In the genomic region with DNA sequence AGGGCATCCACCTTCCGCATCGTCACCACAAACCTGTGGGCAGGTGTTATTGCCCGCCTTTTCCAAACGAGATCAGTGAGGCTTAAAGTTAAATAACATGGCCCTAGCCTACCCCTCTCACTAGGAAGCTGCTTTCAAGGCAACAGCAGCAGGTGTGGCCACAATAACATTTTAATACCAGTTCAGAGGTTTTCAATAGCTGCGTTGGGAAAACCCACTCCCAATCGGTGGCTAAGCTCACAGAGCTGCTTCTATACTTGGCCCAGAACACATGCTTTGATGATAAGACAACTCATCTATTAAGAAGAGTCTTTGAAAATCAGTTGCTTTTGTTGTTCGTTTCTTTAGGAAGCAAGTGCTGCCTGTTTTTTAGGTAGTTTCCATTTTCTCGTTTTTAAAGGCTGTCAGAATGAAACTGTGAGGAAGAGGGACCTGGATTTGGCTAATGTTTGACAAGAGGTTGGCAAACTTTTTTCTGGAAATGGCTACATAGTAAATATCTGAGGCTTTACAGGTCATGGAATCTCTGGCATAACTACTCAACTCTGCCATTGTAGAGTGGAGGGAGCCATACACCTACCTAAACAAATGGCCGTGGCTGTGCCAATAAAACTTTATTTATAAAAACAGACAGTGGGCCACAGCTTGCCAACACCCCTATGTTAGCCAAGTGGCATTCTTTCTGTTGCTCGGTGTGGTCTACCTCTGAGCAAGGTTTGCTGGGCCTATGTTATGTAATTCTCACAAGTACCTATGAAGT, we compare ENCODE assay signal across 24 cellular contexts.
DNase-seq lines count a peak whose midpoint lies in the region; ATAC-seq, FAIRE-seq and TF ChIP-seq lines count a peak whose summit lies in the region.
"Had no signal": no experiment of that assay in that cellular context is flagged by ENCODE, and none has a peak within 500 bp of the region (broad histone marks: within the 10 kb centered on the region; RNA-seq: fewer than 3 reads in every experiment).

No MANE protein-coding gene starts in this region.

- peaks cover 14% of the 10 kb centered on the region for H3F3A ChIP-seq in neural progenitor cell (ENCODE audit: low read depth)

- H4K20me1 ChIP-seq in GM12878 (ENCODE audit: control insufficient read depth, insufficient read depth) (no peaks in the 10 kb centered on the region), neural progenitor cell (ENCODE audit: low read depth) (peaks cover 7% of the 10 kb centered on the region)
- H4K20me1 ChIP-seq: BLaER1 had no signal

- intact Hi-C loops in GM12878 (cut with micrococcal nuclease; ENCODE audit: unreplicated experiment) = loop anchor here (10.0 kb wide), 1 partner anchor 809 kb away; no protein-coding TSS in a partner anchor
- intact Hi-C loops in pancreas (cut with DNase I) = no loop called here

- H3K9me3 ChIP-seq in GM12878 (replicated peaks; ENCODE audit: control insufficient read depth, insufficient read depth, low read length) = no peaks in the 10 kb centered on the region
- H3K9me3 ChIP-seq in neural progenitor cell (ENCODE audit: low read depth) = no peaks in the 10 kb centered on the region
- H3K9me3 ChIP-seq in pancreas = no peaks in the 10 kb centered on the region
- H3K9me3 ChIP-seq: BLaER1, SJSA1 had no signal

- H3K9ac ChIP-seq in GM12878 (ENCODE audit: control insufficient read depth, insufficient read depth, low read length) (no peak overlapping the region), neural progenitor cell (no peak overlapping the region)
- H3K9ac ChIP-seq: BLaER1 had no signal

- H3K4me2 ChIP-seq in GM12878 (ENCODE audit: control insufficient read depth, insufficient read depth) (no peak overlapping the region), neural progenitor cell (peak overlapping the region; percentile 42)
- H3K4me2 ChIP-seq: BLaER1 had no signal

- no peaks in the 10 kb centered on the region for H3K9me3 Mint-ChIP-seq in neural progenitor cell
- H3K9me3 Mint-ChIP-seq in T-cell = no peaks in the 10 kb centered on the region
- H3K9me3 Mint-ChIP-seq: CD4-positive, CD25-positive, alpha-beta regulatory T cell; IgD-negative memory B cell had no signal

- no peaks in the 10 kb centered on the region for H3K4me1 ChIP-seq in GM12878 (ENCODE audit: control insufficient read depth, insufficient read depth, low read length)
- peaks cover 17% of the 10 kb centered on the region for H3K4me1 ChIP-seq in neural progenitor cell
- H3K4me1 ChIP-seq in pancreas = no peaks in the 10 kb centered on the region
- H3K4me1 ChIP-seq: SJSA1 had no signal

- no peak for FAIRE-seq in GM12878 (lab: Jason Lieb, UNC)
- no peak for FAIRE-seq in pancreas (lab: Jason Lieb, UNC)
- FAIRE-seq: GM18507 had no signal

- no peaks in the 10 kb centered on the region for H3K36me3 ChIP-seq in GM12878 (ENCODE audit: control insufficient read depth in 2 of 2, insufficient read depth in 2 of 2, low read length in 1 of 2)
- no peaks in the 10 kb centered on the region for H3K36me3 ChIP-seq in neural progenitor cell
- no peaks in the 10 kb centered on the region for H3K36me3 ChIP-seq in pancreas
- H3K36me3 ChIP-seq: SJSA1 had no signal

- TF ChIP-seq EP300 in GM12878 (IDR thresholded peaks at IDR 0.05; ENCODE audit: borderline replicate concordance in 1 of 2, control insufficient read depth in 1 of 2, low read depth in 2 of 2, low read length in 2 of 2) = no peak

- TF ChIP-seq CTCF in GM12878 (IDR thresholded peaks at IDR 0.05 in 2 of 3, conservative IDR thresholded peaks at IDR 0.05 in 1 of 3; ENCODE audit: control insufficient read depth in 2 of 3, extremely low read depth in 1 of 3, insufficient read depth in 1 of 3, low read depth in 3 of 3, low read length in 3 of 3) (no peak), neural progenitor cell (IDR thresholded peaks at IDR 0.05) (no peak), pancreas (IDR thresholded peaks at IDR 0.05) (no peak)

- H3K27me3 Mint-ChIP-seq in neural progenitor cell (ENCODE audit: insufficient read depth, low read depth) (peaks cover 8% of the 10 kb centered on the region), T-cell (no peaks in the 10 kb centered on the region)
- H3K27me3 Mint-ChIP-seq: CD4-positive, CD25-positive, alpha-beta regulatory T cell; IgD-negative memory B cell had no signal

- 29% methylated on average over 10 of the region's 10 CpGs for WGBS in GM12878 (ENCODE audit: insufficient coverage, insufficient replicate concordance, low lambda C conversion rate, missing lambda C conversion rate)
- 85 to 87% methylated on average over 10 of the region's 10 CpGs for WGBS in pancreas, 2 donors

- H2AFZ ChIP-seq in GM12878 (ENCODE audit: control insufficient read depth, low read depth, low read length) (no peak overlapping the region), neural progenitor cell (replicated peaks) (no peak overlapping the region)

- TF ChIP-seq POLR2A in GM12878 (IDR thresholded peaks at IDR 0.05; ENCODE audit: low read depth, low read length) = no peak

- H3K27me3 ChIP-seq in GM12878 (replicated peaks in 1 of 2; ENCODE audit: control insufficient read depth in 2 of 2, insufficient read depth in 2 of 2, low read length in 1 of 2) (no peaks in the 10 kb centered on the region), neural progenitor cell (no peaks in the 10 kb centered on the region), pancreas (no peaks in the 10 kb centered on the region)
- H3K27me3 ChIP-seq: BLaER1, SJSA1 had no signal

- DNase-seq in NCI-H748 (lab: John Stamatoyannopoulos, UW; ENCODE audit: unreplicated experiment) = peak; percentile 44
- DNase-seq in NCI-H748 treated with DMSO at 0.1 percent for 48 hours (lab: John Stamatoyannopoulos, UW) = no peak
- peak; percentile 12 for DNase-seq in NCI-H2107 (lab: John Stamatoyannopoulos, UW)
- no peak for DNase-seq in GM12878 (ENCODE audit: low read depth, low spot score)
- DNase-seq in neural progenitor cell (ENCODE audit: low spot score) = peak; percentile 54
- no peak for DNase-seq in AML-193 (lab: John Stamatoyannopoulos, UW)
- DNase-seq in T-cell = no peak
- DNase-seq in pancreas = no peak
- DNase-seq: CD4-positive, CD25-positive, alpha-beta regulatory T cell; DMS153; DND-41; GOT3; Kasumi-1; NCI-H1092 treated with DMSO at 0.1 percent for 48 hours; NCI-H1694; NCI-H2029 treated with DMSO at 0.1 percent for 48 hours; NCI-H526 treated with DMSO at 0.1 percent for 48 hours; NK-92 treated with Interleukin-12 subunit alpha and Interleukin-12 subunit beta, amount 100 ng/mL, for 24 hours; PC-3 had no signal

- H3K27ac Mint-ChIP-seq in neural progenitor cell (no peak overlapping the region), T-cell (no peak overlapping the region)
- H3K27ac Mint-ChIP-seq: CD4-positive, CD25-positive, alpha-beta regulatory T cell; IgD-negative memory B cell had no signal

- ATAC-seq in GM12878 (no peak), T-cell (replicated peaks in 1 of 4) (no peak), pancreas (no peak)
- ATAC-seq: HCT116, PC-3 had no signal

- CTCF ChIA-PET in GM12878 (lab: Yijun Ruan, JAX) (interaction anchor here (0.7 to 1.8 kb wide), 3 partner anchors 8 to 338 kb away, joined by 4 read pairs; no protein-coding TSS in a partner anchor), T-cell (lab: Charles Lee) (interaction anchor here in 1 of 2 donors (1.0 kb wide), 1 partner anchor 10 kb away, joined by 3 read pairs; no protein-coding TSS in a partner anchor)

- H3K79me2 ChIP-seq in GM12878 (ENCODE audit: control insufficient read depth, insufficient read depth, low read length) (no peaks in the 10 kb centered on the region), neural progenitor cell (ENCODE audit: low read depth) (no peaks in the 10 kb centered on the region)

- no peak overlapping the region for H3K4me3 Mint-ChIP-seq in neural progenitor cell
- H3K4me3 Mint-ChIP-seq in T-cell = no peak overlapping the region
- H3K4me3 Mint-ChIP-seq: CD4-positive, CD25-positive, alpha-beta regulatory T cell; IgD-negative memory B cell had no signal

- RAD21 ChIA-PET in GM12878 (lab: Charles Lee; ENCODE audit: unreplicated experiment) = no interaction called here

- H3K27ac ChIP-seq in GM12878 (ENCODE audit: control insufficient read depth, insufficient read depth) = no peak overlapping the region
- H3K27ac ChIP-seq in neural progenitor cell = peak overlapping the region; percentile 44
- no peak overlapping the region for H3K27ac ChIP-seq in pancreas
- H3K27ac ChIP-seq: BLaER1, SJSA1 had no signal

- no peak overlapping the region for H3K4me3 ChIP-seq in GM12878
- peak overlapping the region; percentile 3 for H3K4me3 ChIP-seq in neural progenitor cell
- H3K4me3 ChIP-seq in pancreas = no peak overlapping the region
- H3K4me3 ChIP-seq: BLaER1, SJSA1 had no signal

- TF ChIP-seq RAD21 in GM12878 (IDR thresholded peaks at IDR 0.05; ENCODE audit: insufficient read depth, low read depth, low read length) = no peak

- POLR2A ChIA-PET in GM12878 (lab: Charles Lee) = no interaction called here
- POLR2A ChIA-PET in T-cell (lab: Charles Lee) = interaction anchor here in 1 of 2 donors (0.5 kb wide), 1 partner anchor 13 kb away, joined by 5 read pairs; no protein-coding TSS in a partner anchor

- SMC1A ChIA-PET in GM12878 (lab: Charles Lee; ENCODE audit: uncharacterized antibody, unreplicated experiment) = interaction anchor here (1.1 to 1.3 kb wide), 2 partner anchors 12 to 336 kb away, joined by 3 to 7 read pairs; no protein-coding TSS in a partner anchor

- H3K4me1 Mint-ChIP-seq in neural progenitor cell = peaks cover 19% of the 10 kb centered on the region
- peaks cover 2 to 4% (median 4%) of the 10 kb centered on the region in 3 donors for H3K4me1 Mint-ChIP-seq in T-cell

- BruUV-seq in GM12878 (replicated peaks; lab: Mats Ljungman, UMichigan) = no TSS peak

- H3K36me3 Mint-ChIP-seq in neural progenitor cell (peaks cover 4% of the 10 kb centered on the region), T-cell (no peaks in the 10 kb centered on the region)
- H3K36me3 Mint-ChIP-seq: CD4-positive, CD25-positive, alpha-beta regulatory T cell; IgD-negative memory B cell had no signal

- in situ Hi-C loops in GM12878 (cut with MboI) = no loop called here

TF ChIP-seq in GM12878, 131 proteins besides CTCF, POLR2A, EP300 and RAD21 (continues in another document):
- TF ChIP-seq POU2F2 (IDR thresholded peaks at IDR 0.05; ENCODE audit: borderline replicate concordance, low read depth, low read length) (no peak), ZNF217 (IDR thresholded peaks at IDR 0.05) (no peak), NR2C2 (IDR thresholded peaks at IDR 0.05; ENCODE audit: borderline replicate concordance, control insufficient read depth, insufficient read length, low read depth) (no peak), RB1 (IDR thresholded peaks at IDR 0.05; ENCODE audit: borderline replicate concordance) (no peak)
- TF ChIP-seq, protein P1, sequence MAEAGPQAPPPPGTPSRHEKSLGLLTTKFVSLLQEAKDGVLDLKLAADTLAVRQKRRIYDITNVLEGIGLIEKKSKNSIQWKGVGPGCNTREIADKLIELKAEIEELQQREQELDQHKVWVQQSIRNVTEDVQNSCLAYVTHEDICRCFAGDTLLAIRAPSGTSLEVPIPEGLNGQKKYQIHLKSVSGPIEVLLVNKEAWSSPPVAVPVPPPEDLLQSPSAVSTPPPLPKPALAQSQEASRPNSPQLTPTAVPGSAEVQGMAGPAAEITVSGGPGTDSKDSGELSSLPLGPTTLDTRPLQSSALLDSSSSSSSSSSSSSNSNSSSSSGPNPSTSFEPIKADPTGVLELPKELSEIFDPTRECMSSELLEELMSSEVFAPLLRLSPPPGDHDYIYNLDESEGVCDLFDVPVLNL (IDR thresholded peaks at IDR 0.05; ENCODE audit: low read depth, low read length) = no peak

Comparison
In these comparisons a context has a peak if more than half of its experiments do, and no peak if none do; other contexts are left out.
1. DNase-seq: peak in NCI-H748 (single experiment), NCI-H2107 (single experiment) and neural progenitor cell (single experiment); none in NCI-H748 treated with DMSO at 0.1 percent for 48 hours (single experiment), GM12878 (single experiment), AML-193 (0 of 2), T-cell (0 of 34) and pancreas (0 of 6).